26 cellular contexts compared by ENCODE assay signal in the genomic region with DNA sequence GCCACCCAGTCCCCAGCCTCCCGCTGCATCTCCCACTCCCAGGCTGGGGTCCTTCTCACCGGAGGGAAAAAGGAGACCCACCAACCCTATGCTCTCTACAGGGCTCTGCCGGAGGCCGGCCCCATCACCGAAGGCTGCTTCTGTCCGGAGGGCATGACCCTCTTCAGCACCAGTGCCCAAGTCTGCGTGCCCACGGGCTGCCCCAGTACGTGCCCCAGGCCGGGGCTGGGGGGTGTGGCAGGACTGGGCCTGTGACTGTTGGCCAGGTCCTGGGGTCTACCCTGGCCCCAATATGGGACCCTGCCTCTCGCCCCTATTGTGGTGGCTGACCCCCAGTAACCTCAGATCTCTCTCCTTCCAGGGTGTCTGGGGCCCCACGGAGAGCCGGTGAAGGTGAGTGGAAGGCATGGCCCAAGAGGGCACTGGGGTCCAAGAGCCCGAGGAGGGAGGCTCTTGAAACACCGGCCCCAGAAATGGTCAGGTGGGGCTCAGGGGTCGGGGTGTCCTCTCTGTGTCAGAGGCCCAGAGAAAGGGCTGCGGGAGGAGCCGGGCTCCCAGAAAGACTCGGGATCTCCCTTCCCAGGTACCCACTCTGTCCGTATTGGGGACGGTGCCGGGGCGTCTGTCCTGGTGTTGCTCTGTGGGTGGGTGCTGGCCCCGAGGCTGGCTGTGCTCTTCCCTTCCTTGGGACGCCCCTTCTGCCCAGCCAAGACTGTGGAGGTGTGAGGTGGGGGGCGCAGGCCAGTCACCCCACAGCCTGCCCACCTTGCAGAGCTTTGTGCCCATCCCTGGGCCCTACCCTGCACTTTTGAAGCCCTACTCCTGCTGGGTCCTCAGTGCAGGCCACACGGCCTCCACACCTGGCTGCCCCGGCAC. TPM values are rescaled to one million over a fixed set of nuclear protein-coding genes. Genes with fewer than 3 reads are reported as not detected.
A peak's percentile ranks its signal among the peaks of the same experiment; 100 is the strongest.
DNase-seq lines count a peak whose midpoint lies in the region; ATAC-seq, FAIRE-seq and TF ChIP-seq lines count a peak whose summit lies in the region.
"Had no signal": no experiment of that assay in that cellular context is flagged by ENCODE, and none has a peak within 500 bp of the region (broad histone marks: within the 10 kb centered on the region; RNA-seq: fewer than 3 reads in every experiment).

No MANE protein-coding gene starts in this region.

- TF ChIP-seq CTCF in kidney (IDR thresholded peaks at IDR 0.05; ENCODE audit: borderline replicate concordance, extremely low read depth, insufficient read depth) (no peak), spleen (IDR thresholded peaks at IDR 0.05 in 8 of 11, conservative IDR thresholded peaks at IDR 0.05 in 3 of 11) (no peak)

- H3K36me3 ChIP-seq in H7 (replicated peaks; ENCODE audit: control insufficient read depth, insufficient read depth, low read length) (no peaks in the 10 kb centered on the region), kidney (ENCODE audit: control insufficient read depth in 1 of 2, insufficient read depth in 2 of 2, low read length in 2 of 2) (no peaks in the 10 kb centered on the region), spleen (no peaks in the 10 kb centered on the region)
- H3K36me3 ChIP-seq: esophagus squamous epithelium had no signal

- no peak for FAIRE-seq in kidney (lab: Jason Lieb, UNC)
- FAIRE-seq: H1 had no signal

- ATAC-seq in GM18873 (IDR thresholded peaks at IDR 0.05; ENCODE audit: low FRiP score, unreplicated experiment) (no peak), HG03097 (IDR thresholded peaks at IDR 0.05; ENCODE audit: low FRiP score, unreplicated experiment) (no peak)
- ATAC-seq: activated CD8-positive, alpha-beta T cell treated with anti-CD3 and anti-CD28 coated beads for 36 hours had no signal

- 40 to 80% (median 79%) methylated on average over 2 to 28 of the region's 28 CpGs for WGBS in spleen, 5 donors

- no peak overlapping the region for H3K9ac ChIP-seq in kidney (ENCODE audit: low read length in 2 of 2)

- H3K9me3 ChIP-seq in kidney (ENCODE audit: control insufficient read depth in 1 of 2, low read length in 2 of 2) (no peaks in the 10 kb centered on the region), spleen (no peaks in the 10 kb centered on the region)
- H3K9me3 ChIP-seq: esophagus squamous epithelium had no signal

- no peak for TF ChIP-seq POLR2A in spleen (IDR thresholded peaks at IDR 0.05)

- peak; percentile 53 for DNase-seq in activated effector memory CD4-positive, alpha-beta T cell treated with anti-CD3 and anti-CD28 coated beads, Interleukin-2, amount 50 U/mL, for 16 hours
- DNase-seq in activated effector memory CD4-positive, alpha-beta T cell treated with Interleukin-2 at 50 U/mL for 16 hours = no peak
- DNase-seq in H7 = peak; percentile 49
- peak; percentile 58 for DNase-seq in kidney
- peak; percentile 51 for DNase-seq in spleen
- no peak for DNase-seq in SIG-M5 treated with dmso at 0.1 percent for 504 hours (lab: John Stamatoyannopoulos, UW; ENCODE audit: unreplicated experiment)
- DNase-seq: activated CD8-positive, alpha-beta T cell treated with anti-CD3 and anti-CD28 coated beads for 36 hours; amniotic stem cell; DMS 273 treated with DMSO at 0.1 percent for 48 hours; effector memory CD4-positive, alpha-beta T cell; esophagus squamous epithelium; IMR-90; NCI-H1436; NCI-H2171; NCI-H526; occipital lobe; stimulated activated CD4-positive, alpha-beta T cell treated with anti-CD3 and anti-CD28 coated beads, Interleukin-4, amount 100 ng/mL, for 1 hour had no signal

- no peak overlapping the region for H3K27ac ChIP-seq in kidney (ENCODE audit: low read depth in 2 of 2, low read length in 2 of 2)
- no peak overlapping the region for H3K27ac ChIP-seq in spleen
- H3K27ac ChIP-seq: C4-2B, esophagus squamous epithelium had no signal

- H3K4me1 ChIP-seq in kidney (ENCODE audit: control insufficient read depth in 1 of 2, insufficient read depth in 1 of 2, low read depth in 1 of 2, low read length in 2 of 2) (no peaks in the 10 kb centered on the region), spleen (no peaks in the 10 kb centered on the region)

- H3K4me3 ChIP-seq in H7 (ENCODE audit: insufficient read depth, low read depth, low read length) (no peak overlapping the region), kidney (ENCODE audit: low read length in 2 of 2) (no peak overlapping the region), spleen (no peak overlapping the region)
- H3K4me3 ChIP-seq: esophagus squamous epithelium had no signal

- intact Hi-C loops in kidney (cut with DNase I) (no loop called here), spleen (cut with DNase I; ENCODE audit: low total_unique reads) (no loop called here)

- H3K27me3 ChIP-seq in H7 (ENCODE audit: control insufficient read depth, insufficient read depth, low read length) (no peaks in the 10 kb centered on the region), spleen (replicated peaks in 1 of 7) (peaks cover 0 to 77% (median 28%) of the 10 kb centered on the region in 7 donors)

RNA-seq across cellular contexts. Expression of a gene that starts 26.1 kb away (rescaled TPM):
- under 0.01 and 0.07 TPM in 2 replicates for total RNA-seq in H7 (2014; rRNA removed; shearing (Covaris generic))
- total RNA-seq in kidney (0.38 TPM), spleen (under 1 TPM in 1 of 7 donors, not detected in 6; 0.09 TPM)
- polyA plus RNA-seq in kidney (ENCODE audit: insufficient read depth, low read depth, low replicate concordance) (not detected), spleen (under 1 TPM in 2 of 3 donors, not detected in 1; under 0.01 TPM)
- total RNA-seq: activated CD8-positive, alpha-beta T cell treated with anti-CD3 and anti-CD28 coated beads for 36 hours; G401; IMR-90; MCF 10A; occipital lobe; skeletal muscle tissue; T-helper 1 cell treated with Interleukin-12 subunit alpha and Interleukin-12 subunit beta and Interleukin-4 antibody, amounts not matched to agents 30 ng/mL and 1 ng/mL, for 36 hours had no signal
- polyA plus RNA-seq: IMR-90 had no signal

RNA-seq across cellular contexts. Expression of a gene that starts 39.0 kb away (rescaled TPM):
- not detected in 2 replicates for total RNA-seq in H7 (2014; rRNA removed; shearing (Covaris generic))
- total RNA-seq in kidney = 0.03 TPM
- polyA plus RNA-seq in kidney (ENCODE audit: insufficient read depth, low read depth, low replicate concordance) = not detected
- total RNA-seq in spleen = not detected
- under 1 TPM in 2 of 3 donors, not detected in 1; under 0.01 TPM for polyA plus RNA-seq in spleen
- total RNA-seq: activated CD8-positive, alpha-beta T cell treated with anti-CD3 and anti-CD28 coated beads for 36 hours; G401; H1; IMR-90; liver; MCF 10A; occipital lobe; T-helper 1 cell treated with Interleukin-12 subunit alpha and Interleukin-12 subunit beta and Interleukin-4 antibody, amounts not matched to agents 30 ng/mL and 1 ng/mL, for 36 hours had no signal
- polyA plus RNA-seq: H1, liver had no signal

Comparison
In these comparisons a context has a peak if more than half of its experiments do, and no peak if none do; other contexts are left out.
1. DNase-seq: peak in activated effector memory CD4-positive, alpha-beta T cell treated with anti-CD3 and anti-CD28 coated beads, Interleukin-2, amount 50 U/mL, for 16 hours (single experiment), H7 (single experiment), kidney (single experiment) and spleen (single experiment); none in activated effector memory CD4-positive, alpha-beta T cell treated with Interleukin-2 at 50 U/mL for 16 hours (single experiment) and SIG-M5 treated with dmso at 0.1 percent for 504 hours (single experiment).